26 cellular contexts compared by ENCODE assay signal in genomic region chr2:127071901-127072328, GRCh38. TPM values are rescaled to one million over a fixed set of nuclear protein-coding genes. Genes with fewer than 3 reads are reported as not detected.
DNase-seq lines count a peak whose midpoint lies in the region; ATAC-seq and TF ChIP-seq lines count a peak whose summit lies in the region.
"Had no signal": no experiment of that assay in that cellular context is flagged by ENCODE, and none has a peak within 500 bp of the region (broad histone marks: within the 10 kb centered on the region; RNA-seq: fewer than 3 reads in every experiment).

No MANE protein-coding gene starts in this region.

- H4K5ac ChIP-seq in IMR-90 (ENCODE audit: low read depth, low read length): no peak overlapping the region

- H4K20me1 ChIP-seq in BLaER1 (peaks cover 91% of the 10 kb centered on the region), IMR-90 (ENCODE audit: insufficient read depth, low read length) (peaks cover 17% of the 10 kb centered on the region), osteoblast (ENCODE audit: insufficient read depth, low read length) (peaks cover 12% of the 10 kb centered on the region), smooth muscle cell (ENCODE audit: low read depth) (peaks cover 32% of the 10 kb centered on the region)

- H3K9me1 ChIP-seq in IMR-90 (ENCODE audit: insufficient read depth, low read length): no peaks in the 10 kb centered on the region

- no peak overlapping the region for H3K56ac ChIP-seq in IMR-90 (ENCODE audit: extremely low read depth, insufficient read depth, low read length)

- TF ChIP-seq POLR2A in IMR-90 (IDR thresholded peaks at IDR 0.05; ENCODE audit: low read depth, low read length): no peak

- no peak overlapping the region; the same call in 1 of the 2 replicates for H2AK5ac ChIP-seq in IMR-90 (ENCODE audit: low read depth, low read length)

- H3F3A ChIP-seq in smooth muscle cell (ENCODE audit: low read depth): no peaks in the 10 kb centered on the region

- POLR2A ChIA-PET in IMR-90 (lab: Charles Lee; ENCODE audit: unreplicated experiment): no interaction called here

- H3K4me3 ChIP-seq in BLaER1 (no peak overlapping the region; the same call in 1 of the 2 replicates), IMR-90 (ENCODE audit: insufficient read depth, low read depth, low read length) (no peak overlapping the region), dorsolateral prefrontal cortex (peak overlapping the region in 4 of 59 donors; percentile 5 to 24 (median 10)), osteoblast (ENCODE audit: insufficient read depth, low read length) (no peak overlapping the region), foreskin fibroblast (ENCODE audit: low read depth in 1 of 2, low read length in 2 of 2) (no peak overlapping the region), smooth muscle cell (no peak overlapping the region)
- H3K4me3 ChIP-seq: esophagus muscularis mucosa, lung, sigmoid colon, suprapubic skin had no signal

- no peak overlapping the region for H4K8ac ChIP-seq in IMR-90 (ENCODE audit: low read depth in 2 of 2, low read length in 2 of 2)

- H2BK20ac ChIP-seq in IMR-90 (ENCODE audit: low read depth, low read length): no peak overlapping the region

- no peak overlapping the region for H3K18ac ChIP-seq in IMR-90 (ENCODE audit: low read depth, low read length)

- H3K79me2 ChIP-seq in osteoblast (ENCODE audit: insufficient read depth, low read length) (peaks cover 9% of the 10 kb centered on the region), smooth muscle cell (ENCODE audit: low read depth) (no peaks in the 10 kb centered on the region)

- DNase-seq in IMR-90 (no peak), dorsolateral prefrontal cortex (no peak), osteoblast (ENCODE audit: insufficient read length, low spot score, missing footprints) (peak; percentile 85), foreskin fibroblast (no peak), cerebellar cortex (ENCODE audit: low spot score) (no peak), NCI-H1930 (lab: John Stamatoyannopoulos, UW) (no peak), smooth muscle cell (lab: John Stamatoyannopoulos, UW; ENCODE audit: unreplicated experiment) (no peak)
- DNase-seq: ACHN; activated B cell treated with CpG ODN at 0.5 μM for 24 hours; activated CD4-positive, alpha-beta T cell treated with anti-CD3 and anti-CD28 coated beads, Interleukin-2, amount 50 U/mL, for 4 hours; activated naive CD4-positive, alpha-beta T cell; DMS153; effector CD4-positive, alpha-beta T cell; kidney; NCI-H1048; NCI-H187; NCI-H226; NCI-H774; sigmoid colon; T-helper 9 cell had no signal

- in situ Hi-C loops in IMR-90 (cut with MboI; ENCODE audit: low sequenced_read_pairs): loop anchor here (5.0 kb wide), 1 partner anchor 80 kb away; no protein-coding TSS in a partner anchor

- H3K79me1 ChIP-seq in IMR-90 (ENCODE audit: low read depth in 1 of 2, low read length in 2 of 2): peaks cover 0 to 7% of the 10 kb centered on the region in 2 experiments; a peak in 2 of 4 replicates

- H3K9ac ChIP-seq in BLaER1: peak overlapping the region; percentile 40; the same call in 1 of the 2 replicates
- no peak overlapping the region for H3K9ac ChIP-seq in IMR-90 (ENCODE audit: low read depth, low read length)
- H3K9ac ChIP-seq in smooth muscle cell (ENCODE audit: low read depth): no peak overlapping the region

- H2BK15ac ChIP-seq in IMR-90 (ENCODE audit: low read depth, low read length): no peak overlapping the region

- no peak overlapping the region for H3K14ac ChIP-seq in IMR-90 (replicated peaks; ENCODE audit: low read depth, low read length)

- TF ChIP-seq CTCF in IMR-90 (conservative IDR thresholded peaks at IDR 0.05; ENCODE audit: low read depth, low read length): no peak
- TF ChIP-seq CTCF in dorsolateral prefrontal cortex (IDR thresholded peaks at IDR 0.05 in 54 of 56, conservative IDR thresholded peaks at IDR 0.05 in 2 of 56; ENCODE audit: low read depth in 1 of 56, partially characterized antibody in 56 of 56): peak in 2 of 56 donors; percentile 19 to 30
- no peak for TF ChIP-seq CTCF in osteoblast (IDR thresholded peaks at IDR 0.05; ENCODE audit: extremely low read depth, low read depth, low read length)
- no peak for TF ChIP-seq CTCF in foreskin fibroblast (IDR thresholded peaks at IDR 0.05; ENCODE audit: low read depth, low read length)
- no peak for TF ChIP-seq CTCF in smooth muscle cell (IDR thresholded peaks at IDR 0.05; ENCODE audit: borderline replicate concordance, insufficient read depth, poor library complexity, severe bottlenecking)

- dilution Hi-C loops in IMR-90 (cut with HindIII; ENCODE audit: low sequenced_read_pairs, unreplicated experiment): no loop called here

- H2AFZ ChIP-seq in IMR-90 (replicated peaks; ENCODE audit: low read length, poor library complexity): no peak overlapping the region
- no peak overlapping the region for H2AFZ ChIP-seq in osteoblast (ENCODE audit: low read length)
- H2AFZ ChIP-seq in smooth muscle cell (ENCODE audit: low read depth): no peak overlapping the region

- H3K27ac ChIP-seq in BLaER1: peak overlapping the region; percentile 82
- no peak overlapping the region for H3K27ac ChIP-seq in IMR-90 (ENCODE audit: insufficient read depth, low read length)
- peak overlapping the region; percentile 71 to 99 (median 95) for H3K27ac ChIP-seq in dorsolateral prefrontal cortex
- H3K27ac ChIP-seq in osteoblast (ENCODE audit: low read depth, low read length): no peak overlapping the region
- H3K27ac ChIP-seq in smooth muscle cell (ENCODE audit: low read depth): no peak overlapping the region
- H3K27ac ChIP-seq: C4-2B, sigmoid colon, suprapubic skin had no signal

- peaks cover 96% of the 10 kb centered on the region for H3K4me1 ChIP-seq in BLaER1
- peaks cover 3% of the 10 kb centered on the region; the same call in 1 of the 2 replicates for H3K4me1 ChIP-seq in IMR-90 (ENCODE audit: control insufficient read depth, insufficient read depth, low read length)
- peaks cover 12% of the 10 kb centered on the region for H3K4me1 ChIP-seq in osteoblast (ENCODE audit: insufficient read depth, low read length)
- no peaks in the 10 kb centered on the region for H3K4me1 ChIP-seq in smooth muscle cell (ENCODE audit: low read depth)

- no peak overlapping the region for H4K91ac ChIP-seq in IMR-90 (ENCODE audit: insufficient read depth, low read depth, low read length)

- BruUV-seq in IMR-90 (replicated peaks; lab: Mats Ljungman, UMichigan): no TSS peak

- H2AK9ac ChIP-seq in IMR-90 (replicated peaks; ENCODE audit: low read depth, low read length, poor library complexity): no peak overlapping the region

- H3K36me3 ChIP-seq in BLaER1 (peaks cover 80% of the 10 kb centered on the region), IMR-90 (ENCODE audit: control insufficient read depth, insufficient read depth, low read length) (peaks cover 26% of the 10 kb centered on the region), osteoblast (ENCODE audit: insufficient read depth, low read length) (peaks cover 5% of the 10 kb centered on the region), smooth muscle cell (ENCODE audit: low read depth) (no peaks in the 10 kb centered on the region)

- H2BK5ac ChIP-seq in IMR-90 (ENCODE audit: low read depth, low read length, poor library complexity, severe bottlenecking): no peak overlapping the region

- H3K27me3 ChIP-seq in BLaER1 (no peaks in the 10 kb centered on the region), IMR-90 (ENCODE audit: control insufficient read depth, insufficient read depth, low read length) (no peaks in the 10 kb centered on the region), dorsolateral prefrontal cortex (no peaks in the 10 kb centered on the region), osteoblast (ENCODE audit: insufficient read depth, low read length) (no peaks in the 10 kb centered on the region), smooth muscle cell (ENCODE audit: low read depth) (no peaks in the 10 kb centered on the region)
- H3K27me3 ChIP-seq: esophagus muscularis mucosa, sigmoid colon, suprapubic skin had no signal

- TF ChIP-seq RAD21 in IMR-90 (IDR thresholded peaks at IDR 0.05; ENCODE audit: low read length): no peak

- no peak overlapping the region for H2BK120ac ChIP-seq in IMR-90 (ENCODE audit: low read depth, low read length)

- H3K4me2 ChIP-seq in BLaER1: peak overlapping the region; percentile 90
- H3K4me2 ChIP-seq in IMR-90 (ENCODE audit: low read depth, low read length): no peak overlapping the region
- no peak overlapping the region for H3K4me2 ChIP-seq in osteoblast (ENCODE audit: insufficient read depth, low read length)
- H3K4me2 ChIP-seq in smooth muscle cell: no peak overlapping the region

- CTCF ChIA-PET in IMR-90 (lab: Yijun Ruan, JAX): interaction anchor here (0.7 kb wide), 1 partner anchor 103 kb away, joined by 3 read pairs; no protein-coding TSS in a partner anchor

- no peak overlapping the region for H3K4ac ChIP-seq in IMR-90 (ENCODE audit: low read depth, low read length)

- no peak overlapping the region for H3K23ac ChIP-seq in IMR-90 (ENCODE audit: low read depth, low read length)

- intact Hi-C loops in IMR-90 (cut with micrococcal nuclease) (no loop called here), dorsolateral prefrontal cortex (cut with DNase I) (loop anchor here in 1 of 2 donors (2.0 kb wide), 2 partner anchors 33 to 73 kb away; no protein-coding TSS in a partner anchor)

- no peak for ATAC-seq in IMR-90 (ENCODE audit: low read depth)
- ATAC-seq: HCT116 had no signal

- H3K9me3 ChIP-seq in BLaER1: no peaks in the 10 kb centered on the region
- H3K9me3 ChIP-seq in IMR-90 (ENCODE audit: control insufficient read depth, insufficient read depth, low read length): no peaks in the 10 kb centered on the region
- no peaks in the 10 kb centered on the region for H3K9me3 ChIP-seq in osteoblast (ENCODE audit: low read depth, low read length)
- no peaks in the 10 kb centered on the region for H3K9me3 ChIP-seq in smooth muscle cell (replicated peaks; ENCODE audit: low read depth)
- H3K9me3 ChIP-seq: esophagus muscularis mucosa, sigmoid colon, suprapubic skin had no signal

- 92% methylated on average over 5 of the region's 9 CpGs; no CpG with 5 or more reads in 1 of the 2 experiments for WGBS in IMR-90 (ENCODE audit: extremely low coverage in 2 of 2, insufficient read length in 1 of 2), 2 experiments
- 92% methylated on average over 9 of the region's 9 CpGs for WGBS in smooth muscle cell (ENCODE audit: low lambda C conversion rate)

TF ChIP-seq in IMR-90, 13 proteins besides CTCF, POLR2A, EP300 and RAD21 (continues in another document):
- TF ChIP-seq CEBPB (IDR thresholded peaks at IDR 0.05; ENCODE audit: low read depth, low read length): peak; percentile 65

RNA-seq across cellular contexts. Expression of gene BIN1, which starts 35.0 kb away (rescaled TPM):
- 18.1 and 19.7 TPM in 2 replicates for total RNA-seq in IMR-90 (2012; rRNA removed)
- polyA plus RNA-seq in IMR-90 (2012; rRNA removed): 25.7 and 26.4 TPM in 2 replicates
- polyA plus RNA-seq in IMR-90 (2012; cell fraction: cytosol; rRNA removed): 18.6 and 33.9 TPM in 2 replicates
- polyA plus RNA-seq in IMR-90 (2012; cell fraction: nucleus; rRNA removed; ENCODE audit: low replicate concordance): 48.9 and 50.9 TPM in 2 replicates
- 100 to 1,000 TPM; 151 to 703 (median 290) TPM for total RNA-seq in dorsolateral prefrontal cortex
- 83.7 and 85.4 TPM in 2 replicates for total RNA-seq in osteoblast
- total RNA-seq in smooth muscle cell: 20.0 and 25.4 TPM in 2 replicates
- 31.9 and 32.4 TPM in 2 replicates for polyA plus RNA-seq in smooth muscle cell

Comparison
In these comparisons a context has a peak if more than half of its experiments do, and no peak if none do; other contexts are left out.
1. H3K27ac ChIP-seq: peak in BLaER1 (single experiment) and dorsolateral prefrontal cortex (59 of 59); none in IMR-90 (single experiment), osteoblast (single experiment) and smooth muscle cell (single experiment).